ENCODE assay signal across 14 cellular contexts in genomic region chr17:82399601-82400101, GRCh38. TPM values are rescaled to one million over a fixed set of nuclear protein-coding genes. Genes with fewer than 3 reads are reported as not detected.
DNase-seq lines count a peak whose midpoint lies in the region; ATAC-seq and TF ChIP-seq lines count a peak whose summit lies in the region.
"Had no signal": no experiment of that assay in that cellular context is flagged by ENCODE, and none has a peak within 500 bp of the region (broad histone marks: within the 10 kb centered on the region; RNA-seq: fewer than 3 reads in every experiment).

No MANE protein-coding gene starts in this region.

- no peak overlapping the region for H3K4me2 ChIP-seq in smooth muscle cell

- H3K27ac ChIP-seq in gastroesophageal sphincter (peak overlapping the region in 3 of 4 donors; percentile 4 to 49 (median 31)), suprapubic skin (peak overlapping the region; percentile 7), smooth muscle cell (ENCODE audit: low read depth) (no peak overlapping the region), adrenal gland (no peak overlapping the region)
- H3K27ac ChIP-seq: colonic mucosa had no signal

- H3K4me3 ChIP-seq in gastroesophageal sphincter: no peak overlapping the region
- H3K4me3 ChIP-seq in suprapubic skin: no peak overlapping the region
- no peak overlapping the region for H3K4me3 ChIP-seq in smooth muscle cell
- H3K4me3 ChIP-seq in adrenal gland: no peak overlapping the region
- H3K4me3 ChIP-seq: colonic mucosa had no signal

- no peak overlapping the region for H3K9ac ChIP-seq in smooth muscle cell (ENCODE audit: low read depth)

- TF ChIP-seq POLR2A in gastroesophageal sphincter (IDR thresholded peaks at IDR 0.05) (no peak), suprapubic skin (IDR thresholded peaks at IDR 0.05) (no peak), adrenal gland (IDR thresholded peaks at IDR 0.05) (no peak)

- H4K20me1 ChIP-seq in smooth muscle cell (ENCODE audit: low read depth): no peaks in the 10 kb centered on the region

- DNase-seq in SHP77 (lab: John Stamatoyannopoulos, UW) (peak; percentile 23 to 26), SHP77 treated with DMSO at 0.1 percent for 48 hours (lab: John Stamatoyannopoulos, UW) (no peak), NCI-H345 treated with DMSO at 0.1 percent for 48 hours (lab: John Stamatoyannopoulos, UW; ENCODE audit: unreplicated experiment) (peak; percentile 69), suprapubic skin (ENCODE audit: low spot score in 2 of 2) (no peak), smooth muscle cell (lab: John Stamatoyannopoulos, UW; ENCODE audit: unreplicated experiment) (no peak), adrenal gland (no peak)
- DNase-seq: activated B cell treated with CpG ODN at 0.5 μM for 24 hours; activated naive CD8-positive, alpha-beta T cell treated with anti-CD3 and anti-CD28 coated beads, Interleukin-2, amount 50 U/mL, for 24 hours; colonic mucosa had no signal

- H3K79me2 ChIP-seq in smooth muscle cell (ENCODE audit: low read depth): no peaks in the 10 kb centered on the region

- no peak overlapping the region for H2AFZ ChIP-seq in smooth muscle cell (ENCODE audit: low read depth)

- H3K4me1 ChIP-seq in gastroesophageal sphincter (peaks cover 0 to 33% (median 7%) of the 10 kb centered on the region in 3 donors), suprapubic skin (peaks cover 41% of the 10 kb centered on the region), smooth muscle cell (ENCODE audit: low read depth) (no peaks in the 10 kb centered on the region), adrenal gland (replicated peaks in 1 of 2) (no peaks in the 10 kb centered on the region)
- H3K4me1 ChIP-seq: colonic mucosa had no signal

- intact Hi-C loops in adrenal gland (cut with DNase I): no loop called here

- H3K9me3 ChIP-seq in gastroesophageal sphincter (no peaks in the 10 kb centered on the region), suprapubic skin (no peaks in the 10 kb centered on the region), smooth muscle cell (replicated peaks; ENCODE audit: low read depth) (no peaks in the 10 kb centered on the region), adrenal gland (replicated peaks in 1 of 3) (no peaks in the 10 kb centered on the region)
- H3K9me3 ChIP-seq: colonic mucosa had no signal

- peaks cover 4% of the 10 kb centered on the region for H3F3A ChIP-seq in smooth muscle cell (ENCODE audit: low read depth)

- no peak for TF ChIP-seq CTCF in gastroesophageal sphincter (IDR thresholded peaks at IDR 0.05)
- no peak for TF ChIP-seq CTCF in suprapubic skin (IDR thresholded peaks at IDR 0.05)
- no peak for TF ChIP-seq CTCF in smooth muscle cell (IDR thresholded peaks at IDR 0.05; ENCODE audit: borderline replicate concordance, insufficient read depth, poor library complexity, severe bottlenecking)
- TF ChIP-seq CTCF in adrenal gland (IDR thresholded peaks at IDR 0.05): no peak

- no peaks in the 10 kb centered on the region for H3K27me3 ChIP-seq in gastroesophageal sphincter
- no peaks in the 10 kb centered on the region for H3K27me3 ChIP-seq in suprapubic skin
- H3K27me3 ChIP-seq in smooth muscle cell (ENCODE audit: low read depth): no peaks in the 10 kb centered on the region
- no peaks in the 10 kb centered on the region for H3K27me3 ChIP-seq in adrenal gland
- H3K27me3 ChIP-seq: colonic mucosa had no signal

- peaks cover 0 to 85% of the 10 kb centered on the region in 2 donors for H3K36me3 ChIP-seq in gastroesophageal sphincter
- H3K36me3 ChIP-seq in suprapubic skin: peaks cover 28% of the 10 kb centered on the region
- H3K36me3 ChIP-seq in smooth muscle cell (ENCODE audit: low read depth): no peaks in the 10 kb centered on the region
- H3K36me3 ChIP-seq in adrenal gland (replicated peaks in 1 of 2): peaks cover 0 to 11% of the 10 kb centered on the region in 2 donors
- H3K36me3 ChIP-seq: colonic mucosa had no signal

- 82 to 84% methylated on average over 4 to 7 of the region's 18 CpGs for WGBS in gastroesophageal sphincter (ENCODE audit: low coverage in 1 of 2), 2 donors
- 56% methylated on average over 15 of the region's 18 CpGs for WGBS in suprapubic skin
- WGBS in smooth muscle cell (ENCODE audit: low lambda C conversion rate): 94% methylated on average over 18 of the region's 18 CpGs
- 69 to 90% (median 86%) methylated on average over 10 to 18 of the region's 18 CpGs for WGBS in adrenal gland, 4 donors

- TF ChIP-seq EP300 in gastroesophageal sphincter (IDR thresholded peaks at IDR 0.05) (no peak), suprapubic skin (IDR thresholded peaks at IDR 0.05) (no peak)

- ATAC-seq in gastroesophageal sphincter: no peak
- no peak for ATAC-seq in GM19023 (IDR thresholded peaks at IDR 0.05; ENCODE audit: unreplicated experiment)
- ATAC-seq: activated naive CD8-positive, alpha-beta T cell treated with anti-CD3 and anti-CD28 coated beads, Interleukin-2, amount 50 U/mL, for 24 hours; HCT116 had no signal

RNA-seq across cellular contexts. Expression of gene HEXD, which starts 18.5 kb away (rescaled TPM):
- total RNA-seq in gastroesophageal sphincter (10 to 100 TPM; 13.9 to 31.9 (median 19.1) TPM), suprapubic skin (10 to 100 TPM; 28.1 to 84.6 (median 33.4) TPM), smooth muscle cell (1.5 and 9.2 TPM in 2 replicates), adrenal gland (100 to 1,000 TPM in 1 of 8 donors, 10 to 100 TPM in 7; 16.2 to 104 (median 43.8) TPM)
- polyA plus RNA-seq in smooth muscle cell (9.2 and 13.8 TPM in 2 replicates), adrenal gland (100 to 1,000 TPM in 2 of 3 donors, 1 to 10 TPM in 1; 8.9 to 292 (median 198) TPM)

RNA-seq across cellular contexts. Expression of gene OGFOD3, which starts 18.7 kb away (rescaled TPM):
- total RNA-seq in gastroesophageal sphincter (10 to 100 TPM; 26.4 to 39.5 (median 28.8) TPM), suprapubic skin (10 to 100 TPM; 13.0 to 33.5 (median 20.0) TPM), smooth muscle cell (10.5 and 18.4 TPM in 2 replicates), adrenal gland (100 to 1,000 TPM in 1 of 8 donors, 10 to 100 TPM in 7; 38.7 to 131 (median 56.8) TPM)
- polyA plus RNA-seq in smooth muscle cell (21.0 and 30.4 TPM in 2 replicates), adrenal gland (10 to 100 TPM; 17.9 to 39.8 (median 34.1) TPM)

RNA-seq across cellular contexts. Expression of gene UTS2R, which starts 28.1 kb away (rescaled TPM):
- not detected for total RNA-seq in gastroesophageal sphincter
- total RNA-seq in suprapubic skin: not detected
- not detected in 2 replicates for total RNA-seq in smooth muscle cell
- 0.30 TPM in 1 of 2 replicates, not detected in the other for polyA plus RNA-seq in smooth muscle cell
- not detected for total RNA-seq in adrenal gland
- not detected for polyA plus RNA-seq in adrenal gland
- total RNA-seq: activated B cell treated with CpG ODN at 0.5 μM for 24 hours, colonic mucosa, Daoy, SK-MEL-5 had no signal

RNA-seq across cellular contexts. Expression of gene TEX19, which starts 40.6 kb away (rescaled TPM):
- not detected for total RNA-seq in gastroesophageal sphincter
- total RNA-seq in suprapubic skin: not detected
- total RNA-seq in smooth muscle cell: not detected in 2 replicates
- not detected in 2 replicates for polyA plus RNA-seq in smooth muscle cell
- under 1 TPM in 1 of 8 donors, not detected in 7; 0.26 TPM for total RNA-seq in adrenal gland
- not detected for polyA plus RNA-seq in adrenal gland
- total RNA-seq: activated B cell treated with CpG ODN at 0.5 μM for 24 hours, colonic mucosa, Daoy had no signal

RNA-seq across cellular contexts. Expression of gene CYBC1, which starts 50.9 kb away (rescaled TPM):
- total RNA-seq in gastroesophageal sphincter: 10 to 100 TPM; 53.8 to 78.5 (median 59.4) TPM
- 10 to 100 TPM; 36.4 to 53.1 (median 45.6) TPM for total RNA-seq in suprapubic skin
- 23.3 and 26.1 TPM in 2 replicates for total RNA-seq in smooth muscle cell
- polyA plus RNA-seq in smooth muscle cell: 65.8 and 66.0 TPM in 2 replicates
- total RNA-seq in adrenal gland: 100 to 1,000 TPM in 3 of 8 donors, 10 to 100 TPM in 5; 53.7 to 160 (median 88.2) TPM
- 10 to 100 TPM; 38.9 to 73.9 (median 61.2) TPM for polyA plus RNA-seq in adrenal gland

Comparison
In these comparisons a context has a peak if more than half of its experiments do, and no peak if none do; other contexts are left out.
1. DNase-seq: peak in SHP77 (2 of 2) and NCI-H345 treated with DMSO at 0.1 percent for 48 hours (single experiment); none in SHP77 treated with DMSO at 0.1 percent for 48 hours (single experiment), suprapubic skin (0 of 2), smooth muscle cell (single experiment) and adrenal gland (0 of 7).
2. H3K27ac ChIP-seq: peak in gastroesophageal sphincter (3 of 4) and suprapubic skin (single experiment); none in smooth muscle cell (single experiment) and adrenal gland (0 of 5).